ENCODE assay signal across 11 cellular contexts in genomic region chr7:120404042-120404441, GRCh38.
DNase-seq lines count a peak whose midpoint lies in the region; ATAC-seq and TF ChIP-seq lines count a peak whose summit lies in the region.
"Had no signal": no experiment of that assay in that cellular context is flagged by ENCODE, and none has a peak within 500 bp of the region (broad histone marks: within the 10 kb centered on the region; RNA-seq: fewer than 3 reads in every experiment).

No MANE protein-coding gene starts in this region.

- no peak overlapping the region for H3K27ac Mint-ChIP-seq in activated T-helper 2 cell treated with anti-CD3 and anti-CD28 coated beads, Interferon-gamma antibody, Interleukin-2, Interleukin-4, amounts not matched to agents 10 μg/mL and 5 μg/mL and 100 μg/mL, durations not matched to agents 14 hours and 24 hours and 36 hours
- H3K27ac Mint-ChIP-seq: effector memory CD8-positive, alpha-beta T cell had no signal

- no peaks in the 10 kb centered on the region for H3K27me3 Mint-ChIP-seq in activated T-helper 2 cell treated with anti-CD3 and anti-CD28 coated beads, Interferon-gamma antibody, Interleukin-2, Interleukin-4, amounts not matched to agents 10 μg/mL and 5 μg/mL and 100 μg/mL, durations not matched to agents 14 hours and 24 hours and 36 hours (ENCODE audit: low read depth)
- H3K27me3 Mint-ChIP-seq: effector memory CD8-positive, alpha-beta T cell had no signal

- intact Hi-C loops in activated T-helper 2 cell treated with anti-CD3 and anti-CD28 coated beads, Interferon-gamma antibody, Interleukin-2, Interleukin-4, amounts not matched to agents 10 μg/mL and 5 μg/mL and 100 μg/mL, durations not matched to agents 14 hours and 24 hours and 36 hours (cut with micrococcal nuclease), result no loop called here

- CTCF ChIA-PET in HEK293 (lab: Yijun Ruan, JAX), result interaction anchor here (0.6 kb wide), 1 partner anchor 1551 kb away, joined by 3 read pairs; no protein-coding TSS in a partner anchor

- H3K27ac ChIP-seq in HEK293 (ENCODE audit: extremely low read depth, low read depth, low read length) (no peak overlapping the region), brain microvascular endothelial cell (no peak overlapping the region)

- no peak overlapping the region for H3K4me3 Mint-ChIP-seq in activated T-helper 2 cell treated with anti-CD3 and anti-CD28 coated beads, Interferon-gamma antibody, Interleukin-2, Interleukin-4, amounts not matched to agents 10 μg/mL and 5 μg/mL and 100 μg/mL, durations not matched to agents 14 hours and 24 hours and 36 hours (ENCODE audit: low read depth)
- H3K4me3 Mint-ChIP-seq: effector memory CD8-positive, alpha-beta T cell had no signal

- peaks cover 5% of the 10 kb centered on the region for H3K4me1 Mint-ChIP-seq in activated T-helper 2 cell treated with anti-CD3 and anti-CD28 coated beads, Interferon-gamma antibody, Interleukin-2, Interleukin-4, amounts not matched to agents 10 μg/mL and 5 μg/mL and 100 μg/mL, durations not matched to agents 14 hours and 24 hours and 36 hours (ENCODE audit: low read depth)

- in situ Hi-C loops in brain microvascular endothelial cell (cut with HindIII; ENCODE audit: low pct_ligation_motif_present, low sequenced_read_pairs), result no loop called here

- H3K9me3 ChIP-seq in HEK293 (ENCODE audit: control insufficient read depth, insufficient read depth, low read depth, low read length), result no peaks in the 10 kb centered on the region

- no peaks in the 10 kb centered on the region for H3K9me3 Mint-ChIP-seq in activated T-helper 2 cell treated with anti-CD3 and anti-CD28 coated beads, Interferon-gamma antibody, Interleukin-2, Interleukin-4, amounts not matched to agents 10 μg/mL and 5 μg/mL and 100 μg/mL, durations not matched to agents 14 hours and 24 hours and 36 hours

- no peaks in the 10 kb centered on the region for H3K27me3 ChIP-seq in brain microvascular endothelial cell (replicated peaks)

- no peak overlapping the region for H3K4me3 ChIP-seq in HEK293 (ENCODE audit: low read depth, low read length)
- no peak overlapping the region for H3K4me3 ChIP-seq in brain microvascular endothelial cell (ENCODE audit: low read depth, low read length)
- H3K4me3 ChIP-seq: smooth muscle cell had no signal

- ATAC-seq in GM18873 (IDR thresholded peaks at IDR 0.05; ENCODE audit: low FRiP score, unreplicated experiment) (peak; percentile 82), HG03460 (IDR thresholded peaks at IDR 0.05; ENCODE audit: unreplicated experiment) (peak; percentile 52)
- ATAC-seq: effector memory CD8-positive, alpha-beta T cell had no signal

- no peaks in the 10 kb centered on the region for H3K36me3 Mint-ChIP-seq in activated T-helper 2 cell treated with anti-CD3 and anti-CD28 coated beads, Interferon-gamma antibody, Interleukin-2, Interleukin-4, amounts not matched to agents 10 μg/mL and 5 μg/mL and 100 μg/mL, durations not matched to agents 14 hours and 24 hours and 36 hours (ENCODE audit: low read depth)

- no peak for TF ChIP-seq CTCF in HEK293 (tag by site-specific recombination; IDR thresholded peaks at IDR 0.05)
- no peak for TF ChIP-seq CTCF in brain microvascular endothelial cell (IDR thresholded peaks at IDR 0.05; ENCODE audit: low read depth, low read length, missing control alignments)

- no peaks in the 10 kb centered on the region for H3K36me3 ChIP-seq in HEK293 (ENCODE audit: control insufficient read depth in 2 of 2, insufficient read depth in 1 of 2, low read length in 2 of 2)
- H3K36me3 ChIP-seq in brain microvascular endothelial cell (replicated peaks), result no peaks in the 10 kb centered on the region

- peak; percentile 82 for DNase-seq in kidney tubule cell (ENCODE audit: low spot score)
- DNase-seq in brain microvascular endothelial cell, result no peak
- no peak for DNase-seq in mucosa of gallbladder (ENCODE audit: low spot score)
- no peak for DNase-seq in activated T-helper 2 cell treated with anti-CD3 and anti-CD28 coated beads, Interferon-gamma antibody, Interleukin-2, Interleukin-4, amounts not matched to agents 10 μg/mL and 5 μg/mL and 100 μg/mL, durations not matched to agents 14 hours and 24 hours and 36 hours (ENCODE audit: low spot score)
- no peak for DNase-seq in T-helper 1 cell
- DNase-seq: effector memory CD8-positive, alpha-beta T cell; NCI-H2081 had no signal

- no peaks in the 10 kb centered on the region for H3K4me1 ChIP-seq in HEK293 (ENCODE audit: control insufficient read depth, insufficient read depth, low read length)

- POLR2A ChIA-PET in HEK293 (lab: Yijun Ruan, JAX), result no interaction called here

TF ChIP-seq in HEK293, 187 proteins besides CTCF, POLR2A, EP300 and RAD21:
- TF ChIP-seq ATF2 (tag by site-specific recombination; IDR thresholded peaks at IDR 0.05; ENCODE audit: low read depth), result peak; percentile 63; the same call in 1 of the 2 replicates
- no peak for TF ChIP-seq ZNF214 (tag by site-specific recombination; IDR thresholded peaks at IDR 0.05; ENCODE audit: borderline replicate concordance)
